ENCODE assay signal across 11 cellular contexts in genomic region chr5:156893517-156893916, GRCh38.
DNase-seq lines count a peak whose midpoint lies in the region; ATAC-seq lines count a peak whose summit lies in the region.
"Had no signal": no experiment of that assay in that cellular context is flagged by ENCODE, and none has a peak within 500 bp of the region (broad histone marks: within the 10 kb centered on the region; RNA-seq: fewer than 3 reads in every experiment).

No MANE protein-coding gene starts in this region.

- no peaks in the 10 kb centered on the region for H3K27me3 Mint-ChIP-seq in activated naive CD8-positive, alpha-beta T cell treated with anti-CD3 and anti-CD28 coated beads, Interleukin-2, amount 50 U/mL, for 24 hours

- no peaks in the 10 kb centered on the region for H3K36me3 Mint-ChIP-seq in activated naive CD8-positive, alpha-beta T cell treated with anti-CD3 and anti-CD28 coated beads, Interleukin-2, amount 50 U/mL, for 24 hours (ENCODE audit: low read depth)

- no peaks in the 10 kb centered on the region for H3K9me3 Mint-ChIP-seq in activated naive CD8-positive, alpha-beta T cell treated with anti-CD3 and anti-CD28 coated beads, Interleukin-2, amount 50 U/mL, for 24 hours

- peaks cover 23% of the 10 kb centered on the region for H3K4me1 Mint-ChIP-seq in activated naive CD8-positive, alpha-beta T cell treated with anti-CD3 and anti-CD28 coated beads, Interleukin-2, amount 50 U/mL, for 24 hours

- peak; percentile 73 for ATAC-seq in GM18870 (IDR thresholded peaks at IDR 0.05; ENCODE audit: unreplicated experiment)
- peak; percentile 73 for ATAC-seq in GM21619 (IDR thresholded peaks at IDR 0.05; ENCODE audit: unreplicated experiment)
- peak; percentile 81 for ATAC-seq in HG03354 (IDR thresholded peaks at IDR 0.05; ENCODE audit: poor library complexity, severe bottlenecking, unreplicated experiment)
- no peak for ATAC-seq in activated naive CD8-positive, alpha-beta T cell treated with anti-CD3 and anti-CD28 coated beads, Interleukin-2, amount 50 U/mL, for 24 hours
- ATAC-seq: K562 had no signal

- H3K4me3 Mint-ChIP-seq in activated naive CD8-positive, alpha-beta T cell treated with anti-CD3 and anti-CD28 coated beads, Interleukin-2, amount 50 U/mL, for 24 hours, result no peak overlapping the region

- peak overlapping the region; percentile 34 for H3K27ac Mint-ChIP-seq in activated naive CD8-positive, alpha-beta T cell treated with anti-CD3 and anti-CD28 coated beads, Interleukin-2, amount 50 U/mL, for 24 hours

- DNase-seq in activated naive CD8-positive, alpha-beta T cell treated with anti-CD3 and anti-CD28 coated beads, Interleukin-2, amount 50 U/mL, for 24 hours, result no peak
- DNase-seq in hepatic stellate cell (ENCODE audit: low spot score) (no peak), NCI-H1930 (lab: John Stamatoyannopoulos, UW) (no peak), DMS53 treated with DMSO at 0.1 percent for 48 hours (lab: John Stamatoyannopoulos, UW; ENCODE audit: unreplicated experiment) (no peak), activated gamma-delta T cell (lab: John Stamatoyannopoulos, UW) (no peak)
- DNase-seq: aorta; NK-92 treated with Interleukin-12 subunit alpha and Interleukin-12 subunit beta, amount 100 ng/mL, for 24 hours had no signal
